Comparison of ENCODE assay signal across 1 cellular context in genomic region chr6:131946992-131947955, GRCh38.
A peak's percentile ranks its signal among the peaks of the same experiment; 100 is the strongest.
TF ChIP-seq lines count a peak whose summit lies in the region.

No MANE protein-coding gene starts in this region.

TF ChIP-seq in HepG2, 621 proteins besides CTCF, POLR2A, EP300 and RAD21 (continued from another document):
- TF ChIP-seq MEIS2 (CRISPR knock-in tag; IDR thresholded peaks at IDR 0.05) (no peak), U2AF1 (optimal IDR thresholded peaks at IDR 0.05; ENCODE audit: low read depth, low read length) (no peak), TBX3 (IDR thresholded peaks at IDR 0.05; ENCODE audit: borderline replicate concordance) (peak; percentile 23; the same call in 1 of the 2 replicates), RARA (CRISPR knock-in tag; IDR thresholded peaks at IDR 0.05) (0 out of 2 replicates have a peak, but pooled peaks have one; percentile 4), ZNF280B (CRISPR knock-in tag; IDR thresholded peaks at IDR 0.05; ENCODE audit: borderline replicate concordance) (no peak), ZBTB7B (CRISPR knock-in tag; IDR thresholded peaks at IDR 0.05) (peak; percentile 47; the same call in 1 of the 2 replicates), GLMP (CRISPR knock-in tag; IDR thresholded peaks at IDR 0.05; ENCODE audit: borderline replicate concordance) (no peak), KLF13 (CRISPR knock-in tag; IDR thresholded peaks at IDR 0.05) (no peak), CREB1 (IDR thresholded peaks at IDR 0.05) (no peak), CREB1 (CRISPR knock-in tag; IDR thresholded peaks at IDR 0.05) (peak; percentile 58; the same call in 1 of the 2 replicates), ZNF251 (CRISPR knock-in tag; IDR thresholded peaks at IDR 0.05) (no peak), SSRP1 (CRISPR knock-in tag; IDR thresholded peaks at IDR 0.05) (peak; percentile 96)
